8 cellular contexts compared by ENCODE assay signal in the genomic region with DNA sequence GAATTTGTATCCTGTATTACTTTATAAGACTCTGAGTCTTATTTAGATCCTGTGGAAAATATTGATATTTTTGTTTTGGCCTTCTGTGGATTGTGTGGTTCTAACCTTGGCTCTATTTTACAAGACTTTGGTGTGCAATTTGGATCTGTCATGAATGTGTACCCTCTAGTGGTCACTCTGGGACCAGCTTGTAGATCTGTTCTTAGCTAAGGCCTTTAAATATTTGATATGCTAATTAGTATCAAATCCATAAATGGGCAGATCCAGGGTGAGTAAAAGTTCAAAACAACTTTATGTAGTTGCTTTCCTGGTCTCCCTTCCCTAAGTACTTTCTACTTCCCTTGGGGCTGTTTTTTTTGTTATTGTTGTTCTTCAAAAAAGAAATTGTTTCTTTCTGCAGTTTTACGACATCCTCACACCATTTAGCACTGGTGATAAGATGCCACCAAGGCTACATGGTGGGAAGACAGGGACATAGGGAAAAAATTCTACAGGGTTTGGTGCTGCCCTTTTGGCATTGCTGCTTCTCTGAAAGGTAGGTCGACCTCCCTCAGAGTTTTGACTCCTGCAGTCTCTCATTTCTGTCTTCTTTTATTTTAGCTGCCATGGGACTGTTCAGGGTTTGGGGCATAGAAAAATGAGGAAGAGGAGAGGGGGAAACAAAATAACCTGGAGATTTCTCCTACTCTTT.
DNase-seq lines count a peak whose midpoint lies in the region; ATAC-seq and TF ChIP-seq lines count a peak whose summit lies in the region.

No MANE protein-coding gene starts in this region.

- TF ChIP-seq CTCF in KMS-11 (conservative IDR thresholded peaks at IDR 0.05; ENCODE audit: low read depth, low read length) (peak; percentile 50), body of pancreas (IDR thresholded peaks at IDR 0.05) (peak in 6 of 7 experiments; percentile 51 to 61 (median 56))

- H3K4me3 ChIP-seq in KMS-11 (IDR thresholded peaks at IDR 0.05; ENCODE audit: insufficient read depth, low read depth, low read length) (no peak overlapping the region), body of pancreas (no peak overlapping the region)

- 77 to 90% methylated on average over 2 of the region's 2 CpGs for WGBS in body of pancreas, 2 donors

- TF ChIP-seq POLR2A in body of pancreas (IDR thresholded peaks at IDR 0.05) = no peak

- no peaks in the 10 kb centered on the region for H3K27me3 ChIP-seq in KMS-11 (ENCODE audit: insufficient read depth, low read depth)
- H3K27me3 ChIP-seq in body of pancreas = no peaks in the 10 kb centered on the region

- H3K9ac ChIP-seq in KMS-11 = no peak overlapping the region

- no peaks in the 10 kb centered on the region for H3K9me3 ChIP-seq in body of pancreas

- H3K4me1 ChIP-seq in KMS-11 (ENCODE audit: low read depth, poor library complexity, severe bottlenecking) = peaks cover 6% of the 10 kb centered on the region
- peaks cover 16% of the 10 kb centered on the region for H3K4me1 ChIP-seq in body of pancreas

- peak; percentile 53 for ATAC-seq in body of pancreas
- no peak for ATAC-seq in GM21825 (IDR thresholded peaks at IDR 0.05; ENCODE audit: unreplicated experiment)
- ATAC-seq in GM18861 (IDR thresholded peaks at IDR 0.05; ENCODE audit: unreplicated experiment) = no peak
- no peak for ATAC-seq in HG02884 (IDR thresholded peaks at IDR 0.05; ENCODE audit: unreplicated experiment)

- H3K4me2 ChIP-seq in KMS-11 = no peak overlapping the region

- no peaks in the 10 kb centered on the region for H4K20me1 ChIP-seq in KMS-11 (ENCODE audit: insufficient read depth)

- DNase-seq in ELR (ENCODE audit: low read depth) (peak; percentile 68), body of pancreas (peak; percentile 28 to 45 (median 34)), kidney glomerular epithelial cell (lab: John Stamatoyannopoulos, UW) (peak; percentile 14), NCI-H748 treated with DMSO at 0.1 percent for 48 hours (lab: John Stamatoyannopoulos, UW) (no peak)

- intact Hi-C loops in body of pancreas (cut with DNase I) = no loop called here

- no peak overlapping the region for H2AFZ ChIP-seq in KMS-11 (ENCODE audit: low read depth)

- H3K36me3 ChIP-seq in KMS-11 (ENCODE audit: insufficient read depth) = no peaks in the 10 kb centered on the region
- H3K36me3 ChIP-seq in body of pancreas (replicated peaks in 1 of 2; ENCODE audit: insufficient read depth in 1 of 2, low read depth in 2 of 2) = no peaks in the 10 kb centered on the region

- H3K27ac ChIP-seq in KMS-11 = no peak overlapping the region
- H3K27ac ChIP-seq in body of pancreas = no peak overlapping the region

- H3K79me2 ChIP-seq in KMS-11 (ENCODE audit: insufficient read depth, low read depth) = no peaks in the 10 kb centered on the region
